Comparison of ENCODE assay signal across 8 cellular contexts in genomic region chr12:49098035-49098451, GRCh38. TPM values are rescaled to one million over a fixed set of nuclear protein-coding genes. Genes with fewer than 3 reads are reported as not detected.
DNase-seq lines count a peak whose midpoint lies in the region; ATAC-seq, FAIRE-seq and TF ChIP-seq lines count a peak whose summit lies in the region.

No MANE protein-coding gene starts in this region.

- 59% methylated on average over 4 of the region's 4 CpGs; no CpG with 5 or more reads in 1 of the 2 experiments for WGBS in H1 (ENCODE audit: extremely low coverage in 1 of 2, insufficient coverage in 1 of 2, insufficient read length in 1 of 2, insufficient replicate concordance in 2 of 2, low coverage in 1 of 2, low lambda C conversion rate in 2 of 2, missing lambda C conversion rate in 1 of 2), 2 experiments

- CTCF ChIA-PET in activated CD4-positive, alpha-beta memory T cell treated with anti-CD3 and anti-CD28 coated beads for 36 hours (lab: Charles Lee): interaction anchor here (0.6 to 11.5 kb wide), 31 partner anchors 8 to 191 kb away, joined by 3 to 256 read pairs (median 5); partner anchors contain the start of genes KMT2D, LMBR1L, RHEBL1 and TUBA1A
- CTCF ChIA-PET in H1 (lab: Charles Lee; ENCODE audit: partially characterized antibody): interaction anchor here (0.6 to 16.2 kb wide), 21 partner anchors 11 to 478 kb away, joined by 3 to 235 read pairs (median 5); partner anchors contain the start of genes LMBR1L, RHEBL1 and TUBA1B

- no peak overlapping the region for H3K4me3 ChIP-seq in H1 (ENCODE audit: extremely low read depth in 1 of 4, insufficient read depth in 2 of 4, low read depth in 3 of 4, low read length in 4 of 4)
- no peak overlapping the region for H3K4me3 ChIP-seq in tibial artery

- H4K20me1 ChIP-seq in H1 (replicated peaks in 1 of 2; ENCODE audit: control insufficient read depth in 1 of 2, insufficient read depth in 2 of 2, low read length in 2 of 2): peaks cover 0 to 2% of the 10 kb centered on the region in 2 experiments

- no peak for TF ChIP-seq EP300 in H1 (IDR thresholded peaks at IDR 0.05; ENCODE audit: borderline replicate concordance in 1 of 2, low read depth in 2 of 2, low read length in 2 of 2)

- no peak overlapping the region for H3K18ac ChIP-seq in H1 (ENCODE audit: extremely low read depth, low read length)

- H3K9ac ChIP-seq in H1 (replicated peaks in 1 of 4; ENCODE audit: extremely low read depth in 1 of 4, low read depth in 3 of 4, low read length in 3 of 4): no peak overlapping the region; a peak in 1 of 7 replicates

- no peak overlapping the region for H2BK15ac ChIP-seq in H1 (ENCODE audit: low read length)

- H3K79me2 ChIP-seq in H1 (ENCODE audit: control insufficient read depth in 1 of 2, insufficient read depth in 2 of 2, low read length in 2 of 2): no peaks in the 10 kb centered on the region

- H2BK20ac ChIP-seq in H1 (ENCODE audit: low read length): no peak overlapping the region

- intact Hi-C loops in activated CD4-positive, alpha-beta memory T cell treated with anti-CD3 and anti-CD28 coated beads for 36 hours (cut with micrococcal nuclease): no loop called here
- intact Hi-C loops in natural killer cell (cut with micrococcal nuclease) (loop anchor here (1.0 kb wide), 1 partner anchor 34 kb away; no protein-coding TSS in a partner anchor), tibial artery (cut with DNase I; ENCODE audit: low total_unique reads) (no loop called here)

- no peak overlapping the region for H4K91ac ChIP-seq in H1 (replicated peaks; ENCODE audit: insufficient read length, low read length)

- no peak overlapping the region for H3K27ac Mint-ChIP-seq in activated CD4-positive, alpha-beta memory T cell treated with anti-CD3 and anti-CD28 coated beads for 36 hours
- H3K27ac Mint-ChIP-seq in natural killer cell: no peak overlapping the region

- peak; percentile 70 to 79 for TF ChIP-seq RAD21 in H1 (IDR thresholded peaks at IDR 0.05 in 1 of 2, conservative IDR thresholded peaks at IDR 0.05 in 1 of 2; ENCODE audit: low read depth in 2 of 2, low read length in 2 of 2)

- H4K5ac ChIP-seq in H1 (ENCODE audit: insufficient read length, low read depth, low read length): no peak overlapping the region

- TF ChIP-seq POLR2A in H1 (IDR thresholded peaks at IDR 0.05; ENCODE audit: control extremely low read depth in 1 of 2, low read depth in 2 of 2, low read length in 2 of 2): no peak

- H3K27me3 Mint-ChIP-seq in activated CD4-positive, alpha-beta memory T cell treated with anti-CD3 and anti-CD28 coated beads for 36 hours: peaks cover 20% of the 10 kb centered on the region
- H3K27me3 Mint-ChIP-seq in natural killer cell (ENCODE audit: low read depth in 2 of 2): peaks cover 16 to 18% of the 10 kb centered on the region in 2 donors

- H2AFZ ChIP-seq in H1 (ENCODE audit: low read length): no peak overlapping the region

- no peak overlapping the region for H3K23ac ChIP-seq in H1 (ENCODE audit: insufficient read length)

- no peak overlapping the region for H3K4ac ChIP-seq in H1 (replicated peaks; ENCODE audit: insufficient read length, low read depth, low read length)

- POLR2A ChIA-PET in activated CD4-positive, alpha-beta memory T cell treated with anti-CD3 and anti-CD28 coated beads for 36 hours (lab: Charles Lee): interaction anchor here (0.6 to 1.3 kb wide), 3 partner anchors 33 to 79 kb away, joined by 3 to 4 read pairs (median 4); partner anchors contain the start of gene TUBA1B
- POLR2A ChIA-PET in H1 (lab: Charles Lee; ENCODE audit: partially characterized antibody): interaction anchor here (0.9 to 4.4 kb wide), 6 partner anchors 9 to 80 kb away, joined by 3 to 27 read pairs (median 4); partner anchors contain the start of genes KMT2D and TUBA1B

- H3K9me3 Mint-ChIP-seq in activated CD4-positive, alpha-beta memory T cell treated with anti-CD3 and anti-CD28 coated beads for 36 hours: no peaks in the 10 kb centered on the region
- H3K9me3 Mint-ChIP-seq in natural killer cell: no peaks in the 10 kb centered on the region

- no peak overlapping the region for H2AK5ac ChIP-seq in H1 (ENCODE audit: low read depth, low read length)

- H3K27ac ChIP-seq in H1 (ENCODE audit: low read depth, low read length) (no peak overlapping the region), tibial artery (no peak overlapping the region)

- TF ChIP-seq CTCF in H1 (IDR thresholded peaks at IDR 0.05; ENCODE audit: control extremely low read depth in 1 of 3, insufficient read depth in 1 of 3, low read depth in 1 of 3, low read length in 3 of 3) (peak; percentile 87 to 96 (median 91)), natural killer cell (IDR thresholded peaks at IDR 0.05) (peak; percentile 87), tibial artery (IDR thresholded peaks at IDR 0.05) (peak; percentile 60 to 75)

- peak; percentile 69 to 83 (median 71) for ATAC-seq in natural killer cell
- ATAC-seq in GM21390 (IDR thresholded peaks at IDR 0.05; ENCODE audit: unreplicated experiment): no peak

- H3K36me3 Mint-ChIP-seq in activated CD4-positive, alpha-beta memory T cell treated with anti-CD3 and anti-CD28 coated beads for 36 hours: peaks cover 18% of the 10 kb centered on the region
- H3K36me3 Mint-ChIP-seq in natural killer cell: peaks cover 7% of the 10 kb centered on the region

- FAIRE-seq in H1 (lab: Jason Lieb, UNC): peak; percentile 95

- no peak overlapping the region for H3K14ac ChIP-seq in H1 (ENCODE audit: insufficient read length)

- H3K36me3 ChIP-seq in H1 (ENCODE audit: control insufficient read depth in 2 of 4, insufficient read depth in 4 of 4, low read length in 3 of 4) (peaks cover 10 to 29% (median 20%) of the 10 kb centered on the region in 4 experiments; a peak in 6 of 8 replicates), tibial artery (peaks cover 65 to 72% (median 65%) of the 10 kb centered on the region in 3 donors)

- peaks cover 6% of the 10 kb centered on the region for H3K23me2 ChIP-seq in H1 (ENCODE audit: low read depth, low read length)

- DNase-seq in NCI-H1417 (lab: John Stamatoyannopoulos, UW): peak in 2 of 3 experiments; percentile 48 to 66
- DNase-seq in NCI-H1417 treated with DMSO at 0.1 percent for 48 hours (lab: John Stamatoyannopoulos, UW): no peak
- peak; percentile 28 for DNase-seq in NCI-H146 (lab: John Stamatoyannopoulos, UW)
- peak; percentile 73 for DNase-seq in activated CD4-positive, alpha-beta memory T cell treated with anti-CD3 and anti-CD28 coated beads for 36 hours
- DNase-seq in H1 (ENCODE audit: low read depth in 1 of 2, low spot score in 2 of 2): peak in 1 of 2 experiments; percentile 88
- DNase-seq in natural killer cell: peak; percentile 57
- peak in 1 of 2 donors; percentile 48 for DNase-seq in tibial artery

- H2BK5ac ChIP-seq in H1 (ENCODE audit: low read depth, low read length): no peak overlapping the region

- H3K4me3 Mint-ChIP-seq in activated CD4-positive, alpha-beta memory T cell treated with anti-CD3 and anti-CD28 coated beads for 36 hours: no peak overlapping the region
- no peak overlapping the region for H3K4me3 Mint-ChIP-seq in natural killer cell

- H2BK120ac ChIP-seq in H1 (replicated peaks; ENCODE audit: low read depth, low read length): no peak overlapping the region

- no peaks in the 10 kb centered on the region for H3K79me1 ChIP-seq in H1 (ENCODE audit: low read depth, low read length)

- peaks cover 13 to 24% (median 23%) of the 10 kb centered on the region in 4 experiments for H3K27me3 ChIP-seq in H1 (replicated peaks in 1 of 4; ENCODE audit: control insufficient read depth in 3 of 4, extremely low read depth in 1 of 4, insufficient read depth in 3 of 4, low read length in 3 of 4)
- peaks cover 0 to 19% of the 10 kb centered on the region in 2 donors for H3K27me3 ChIP-seq in tibial artery

- H3K9me3 ChIP-seq in H1 (ENCODE audit: insufficient read depth in 2 of 2, low read depth in 1 of 2, low read length in 1 of 2) (no peaks in the 10 kb centered on the region), tibial artery (no peaks in the 10 kb centered on the region)

- H4K8ac ChIP-seq in H1 (ENCODE audit: extremely low read depth, insufficient read depth, low read length): no peak overlapping the region

- H3K4me2 ChIP-seq in H1 (ENCODE audit: insufficient read depth in 1 of 2, low read depth in 2 of 2, low read length in 2 of 2): no peak overlapping the region

- peaks cover 0 to 11% (median 8%) of the 10 kb centered on the region in 4 experiments; a peak in 4 of 7 replicates for H3K4me1 ChIP-seq in H1 (replicated peaks in 1 of 4; ENCODE audit: control insufficient read depth in 3 of 4, insufficient read depth in 4 of 4, low read length in 3 of 4)
- H3K4me1 ChIP-seq in tibial artery: peaks cover 0 to 20% (median 17%) of the 10 kb centered on the region in 4 donors

- no peak overlapping the region for H2BK12ac ChIP-seq in H1 (ENCODE audit: low read depth, low read length)

- no peak overlapping the region for H3K56ac ChIP-seq in H1 (replicated peaks; ENCODE audit: insufficient read length, low read depth, low read length)

- peaks cover 12% of the 10 kb centered on the region for H3K4me1 Mint-ChIP-seq in activated CD4-positive, alpha-beta memory T cell treated with anti-CD3 and anti-CD28 coated beads for 36 hours (ENCODE audit: low read depth)
- peaks cover 17 to 19% of the 10 kb centered on the region in 2 donors for H3K4me1 Mint-ChIP-seq in natural killer cell

RNA-seq across cellular contexts. Expression of gene DHH, which starts 3.4 kb away (rescaled TPM):
- not detected for total RNA-seq in activated CD4-positive, alpha-beta memory T cell treated with anti-CD3 and anti-CD28 coated beads for 36 hours
- 0.11 and 0.13 TPM in 2 replicates for total RNA-seq in H1 (2021; fragmentation: NEBNext Ultra II Directional; extraction: Animal tissue kit (Norgen Biotek cat#: 25700))
- 0.03 and 0.09 TPM in 2 replicates for polyA plus RNA-seq in H1 (2011; rRNA removed)
- 0.03 TPM for polyA plus RNA-seq in H1 (2011; cell fraction: cytosol; rRNA removed)
- 0.16 TPM for polyA plus RNA-seq in H1 (2011; cell fraction: nucleus; rRNA removed)
- 0.04 to 0.09 TPM (median 0.05 TPM) in 4 replicates for polyA plus RNA-seq in H1 (2012, experiment 1 of 2)
- not detected for polyA plus RNA-seq in H1 (2012, experiment 2 of 2)
- 0.04 TPM for polyA plus RNA-seq in H1 (2013, experiment 1 of 2)
- 0.06 TPM for polyA plus RNA-seq in H1 (2013, experiment 2 of 2)
- not detected in 2 replicates for polyA minus RNA-seq in H1 (2011; rRNA and poly(A)+ RNA removed)
- not detected for polyA minus RNA-seq in H1 (2011; cell fraction: cytosol; rRNA and poly(A)+ RNA removed)
- not detected for polyA minus RNA-seq in H1 (2011; cell fraction: nucleus; rRNA and poly(A)+ RNA removed)
- total RNA-seq in natural killer cell: under 1 TPM; 0.39 to 0.80 (median 0.45) TPM

RNA-seq across cellular contexts. Expression of gene LMBR1L, which starts 12.6 kb away (rescaled TPM):
- 10 to 100 TPM; 55.0 to 59.1 TPM for total RNA-seq in activated CD4-positive, alpha-beta memory T cell treated with anti-CD3 and anti-CD28 coated beads for 36 hours
- total RNA-seq in H1 (2021; fragmentation: NEBNext Ultra II Directional; extraction: Animal tissue kit (Norgen Biotek cat#: 25700)): 47.7 and 49.6 TPM in 2 replicates
- 36.6 and 54.6 TPM in 2 replicates for polyA plus RNA-seq in H1 (2011; rRNA removed)
- polyA plus RNA-seq in H1 (2011; cell fraction: cytosol; rRNA removed): 42.5 TPM
- 180 TPM for polyA plus RNA-seq in H1 (2011; cell fraction: nucleus; rRNA removed)
- 30.8 to 52.0 TPM (median 47.4 TPM) in 4 replicates for polyA plus RNA-seq in H1 (2012, experiment 1 of 2)
- 37.8 TPM for polyA plus RNA-seq in H1 (2012, experiment 2 of 2)
- 30.1 TPM for polyA plus RNA-seq in H1 (2013, experiment 1 of 2)
- 33.4 TPM for polyA plus RNA-seq in H1 (2013, experiment 2 of 2)
- polyA minus RNA-seq in H1 (2011; rRNA and poly(A)+ RNA removed): 99.6 and 107 TPM in 2 replicates
- polyA minus RNA-seq in H1 (2011; cell fraction: cytosol; rRNA and poly(A)+ RNA removed): 35.4 TPM
- polyA minus RNA-seq in H1 (2011; cell fraction: nucleus; rRNA and poly(A)+ RNA removed): 78.7 TPM
- 100 to 1,000 TPM; 262 to 294 (median 271) TPM for total RNA-seq in natural killer cell

RNA-seq across cellular contexts. Expression of gene RHEBL1, which starts 28.3 kb away (rescaled TPM):
- 10 to 100 TPM; 15.6 to 16.1 TPM for total RNA-seq in activated CD4-positive, alpha-beta memory T cell treated with anti-CD3 and anti-CD28 coated beads for 36 hours
- 7.0 and 7.5 TPM in 2 replicates for total RNA-seq in H1 (2021; fragmentation: NEBNext Ultra II Directional; extraction: Animal tissue kit (Norgen Biotek cat#: 25700))
- polyA plus RNA-seq in H1 (2011; rRNA removed): 8.1 and 9.4 TPM in 2 replicates
- polyA plus RNA-seq in H1 (2011; cell fraction: cytosol; rRNA removed): 8.9 TPM
- 8.4 TPM for polyA plus RNA-seq in H1 (2011; cell fraction: nucleus; rRNA removed)
- polyA plus RNA-seq in H1 (2012, experiment 1 of 2): 6.8 to 8.2 TPM (median 7.4 TPM) in 4 replicates
- polyA plus RNA-seq in H1 (2012, experiment 2 of 2): 6.5 TPM
- 4.7 TPM for polyA plus RNA-seq in H1 (2013, experiment 1 of 2)
- 4.9 TPM for polyA plus RNA-seq in H1 (2013, experiment 2 of 2)
- 5.3 and 7.7 TPM in 2 replicates for polyA minus RNA-seq in H1 (2011; rRNA and poly(A)+ RNA removed)
- polyA minus RNA-seq in H1 (2011; cell fraction: cytosol; rRNA and poly(A)+ RNA removed): 3.9 TPM
- 3.0 TPM for polyA minus RNA-seq in H1 (2011; cell fraction: nucleus; rRNA and poly(A)+ RNA removed)
- 10 to 100 TPM in 2 of 3 donors, 1 to 10 TPM in 1; 6.3 to 11.6 (median 11.1) TPM for total RNA-seq in natural killer cell

RNA-seq across cellular contexts. Expression of gene TUBA1B, which starts 33.2 kb away (rescaled TPM):
- total RNA-seq in activated CD4-positive, alpha-beta memory T cell treated with anti-CD3 and anti-CD28 coated beads for 36 hours: 1,000 to 10,000 TPM; 2,573 to 2,575 TPM
- total RNA-seq in H1 (2021; fragmentation: NEBNext Ultra II Directional; extraction: Animal tissue kit (Norgen Biotek cat#: 25700)): 2,092 and 2,144 TPM in 2 replicates
- 5,662 and 6,837 TPM in 2 replicates for polyA plus RNA-seq in H1 (2011; rRNA removed)
- polyA plus RNA-seq in H1 (2011; cell fraction: cytosol; rRNA removed): 4,812 TPM
- 2,873 TPM for polyA plus RNA-seq in H1 (2011; cell fraction: nucleus; rRNA removed)
- 2,207 to 3,001 TPM (median 2,867 TPM) in 4 replicates for polyA plus RNA-seq in H1 (2012, experiment 1 of 2)
- polyA plus RNA-seq in H1 (2012, experiment 2 of 2): 3,322 TPM
- 1,861 TPM for polyA plus RNA-seq in H1 (2013, experiment 1 of 2)
- polyA plus RNA-seq in H1 (2013, experiment 2 of 2): 1,829 TPM
- polyA minus RNA-seq in H1 (2011; rRNA and poly(A)+ RNA removed): 5,078 and 5,287 TPM in 2 replicates
- 1,363 TPM for polyA minus RNA-seq in H1 (2011; cell fraction: cytosol; rRNA and poly(A)+ RNA removed)
- polyA minus RNA-seq in H1 (2011; cell fraction: nucleus; rRNA and poly(A)+ RNA removed): 988 TPM
- total RNA-seq in natural killer cell: 100 to 1,000 TPM; 147 to 185 (median 178) TPM

RNA-seq across cellular contexts. Expression of gene KMT2D, which starts 37.4 kb away (rescaled TPM):
- 10 to 100 TPM; 47.9 to 49.0 TPM for total RNA-seq in activated CD4-positive, alpha-beta memory T cell treated with anti-CD3 and anti-CD28 coated beads for 36 hours
- 86.3 and 92.3 TPM in 2 replicates for total RNA-seq in H1 (2021; fragmentation: NEBNext Ultra II Directional; extraction: Animal tissue kit (Norgen Biotek cat#: 25700))
- polyA plus RNA-seq in H1 (2011; rRNA removed): 9.1 and 15.7 TPM in 2 replicates
- 14.5 TPM for polyA plus RNA-seq in H1 (2011; cell fraction: cytosol; rRNA removed)
- polyA plus RNA-seq in H1 (2011; cell fraction: nucleus; rRNA removed): 56.4 TPM
- 30.8 to 49.4 TPM (median 44.1 TPM) in 4 replicates for polyA plus RNA-seq in H1 (2012, experiment 1 of 2)
- 16.1 TPM for polyA plus RNA-seq in H1 (2012, experiment 2 of 2)
- 18.0 TPM for polyA plus RNA-seq in H1 (2013, experiment 1 of 2)
- polyA plus RNA-seq in H1 (2013, experiment 2 of 2): 12.9 TPM
- polyA minus RNA-seq in H1 (2011; rRNA and poly(A)+ RNA removed): 34.4 and 39.4 TPM in 2 replicates
- 64.4 TPM for polyA minus RNA-seq in H1 (2011; cell fraction: cytosol; rRNA and poly(A)+ RNA removed)
- polyA minus RNA-seq in H1 (2011; cell fraction: nucleus; rRNA and poly(A)+ RNA removed): 44.7 TPM
- 100 to 1,000 TPM; 164 to 186 (median 182) TPM for total RNA-seq in natural killer cell
